15 cellular contexts compared by ENCODE assay signal in the genomic region with DNA sequence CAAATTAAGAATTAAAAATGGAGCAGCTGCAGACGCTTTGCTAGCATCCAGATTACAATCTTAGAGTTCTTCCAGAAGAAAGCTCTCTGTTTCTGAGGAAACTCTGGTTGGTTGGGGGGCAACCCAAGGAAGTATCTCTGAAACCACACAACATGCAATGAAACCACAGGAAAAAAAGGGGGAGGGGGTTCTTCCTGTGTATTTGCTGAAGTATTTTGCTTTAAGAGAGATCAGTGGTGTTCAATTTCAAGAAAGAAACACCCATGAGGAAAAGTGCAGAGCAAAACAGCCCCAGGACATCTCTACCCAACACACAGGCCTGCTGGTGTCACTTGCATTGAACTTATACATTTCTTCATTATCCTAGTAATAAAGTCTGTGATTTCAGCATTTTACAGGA. TPM values are rescaled to one million over a fixed set of nuclear protein-coding genes. Genes with fewer than 3 reads are reported as not detected.
DNase-seq lines count a peak whose midpoint lies in the region; ATAC-seq and TF ChIP-seq lines count a peak whose summit lies in the region.
"Had no signal": no experiment of that assay in that cellular context is flagged by ENCODE, and none has a peak within 500 bp of the region (broad histone marks: within the 10 kb centered on the region; RNA-seq: fewer than 3 reads in every experiment).

No MANE protein-coding gene starts in this region.

- DNase-seq in activated T-cell treated with anti-CD3 and anti-CD28 coated beads, Interleukin-2, amount 50 U/mL, for 4 hours, result no peak
- DNase-seq in activated T-cell treated with anti-CD3 and anti-CD28 coated beads, Interleukin-2, amount 50 U/mL, for 48 hours, result no peak
- DNase-seq in PC-9 (no peak), astrocyte of the spinal cord (ENCODE audit: low read depth, low spot score) (peak; percentile 53), NCI-H2227 (lab: John Stamatoyannopoulos, UW; ENCODE audit: unreplicated experiment) (no peak), right cardiac atrium (no peak)
- no peak for DNase-seq in stimulated activated naive CD8-positive, alpha-beta T cell treated with anti-CD3 and anti-CD28 coated beads, Interleukin-15, Interleukin-2, amounts not matched to agents 100 U/mL and 50 U/mL, for 24 hours
- DNase-seq: caudate nucleus, foreskin melanocyte, MM.1S, retina, T-helper 9 cell, tibial artery had no signal

- 48% methylated on average over 1 of the region's 1 CpG for WGBS in right cardiac atrium

- no TSS peak for BruUV-seq in PC-9 (replicated peaks; lab: Mats Ljungman, UMichigan)

- H3F3A ChIP-seq in PC-9 (ENCODE audit: insufficient read depth, low read depth), result peaks cover 15% of the 10 kb centered on the region

- H3K27me3 Mint-ChIP-seq in activated T-cell treated with anti-CD3 and anti-CD28 coated beads, Interleukin-2, amount 50 U/mL, for 4 hours (ENCODE audit: low read depth), result no peaks in the 10 kb centered on the region

- peaks cover 34% of the 10 kb centered on the region for H3K4me1 Mint-ChIP-seq in activated T-cell treated with anti-CD3 and anti-CD28 coated beads, Interleukin-2, amount 50 U/mL, for 4 hours (ENCODE audit: low read depth)

- H3K4me3 ChIP-seq in PC-9, result no peak overlapping the region
- H3K4me3 ChIP-seq in astrocyte of the spinal cord (ENCODE audit: low read depth, low read length), result no peak overlapping the region
- no peak overlapping the region for H3K4me3 ChIP-seq in right cardiac atrium (ENCODE audit: low read length)
- H3K4me3 ChIP-seq: tibial artery had no signal

- intact Hi-C loops in PC-9 (cut with micrococcal nuclease; ENCODE audit: unreplicated experiment), result no loop called here
- intact Hi-C loops in right cardiac atrium (cut with DNase I), result no loop called here

- H3K27me3 ChIP-seq in PC-9 (ENCODE audit: insufficient read depth, low read depth) (no peaks in the 10 kb centered on the region), right cardiac atrium (ENCODE audit: control insufficient read depth, insufficient read depth) (no peaks in the 10 kb centered on the region)
- H3K27me3 ChIP-seq: tibial artery had no signal

- CTCF ChIA-PET in PC-9 (lab: Charles Lee), result no interaction called here

- no peak for TF ChIP-seq CTCF in PC-9 (conservative IDR thresholded peaks at IDR 0.05)
- TF ChIP-seq CTCF in astrocyte of the spinal cord (IDR thresholded peaks at IDR 0.05; ENCODE audit: low read depth, low read length), result no peak

- peak overlapping the region; percentile 17 for H3K4me3 Mint-ChIP-seq in activated T-cell treated with anti-CD3 and anti-CD28 coated beads, Interleukin-2, amount 50 U/mL, for 4 hours

- POLR2A ChIA-PET in PC-9 (lab: Charles Lee; ENCODE audit: unreplicated experiment), result no interaction called here

- H3K79me2 ChIP-seq in PC-9 (ENCODE audit: low read depth), result 0 out of 2 replicates have a peak, but pooled peaks cover 3% of the 10 kb centered on the region

- in situ Hi-C loops in astrocyte of the spinal cord (cut with HindIII; ENCODE audit: low sequenced_read_pairs), result no loop called here

- H3K4me1 ChIP-seq in PC-9 (replicated peaks; ENCODE audit: insufficient read depth) (peaks cover 30% of the 10 kb centered on the region), right cardiac atrium (ENCODE audit: control insufficient read depth, insufficient read depth, low read length) (no peaks in the 10 kb centered on the region)
- H3K4me1 ChIP-seq: tibial artery had no signal

- no peak overlapping the region for H3K4me2 ChIP-seq in PC-9

- peak; percentile 25 to 32 for ATAC-seq in activated T-cell treated with anti-CD3 and anti-CD28 coated beads, Interleukin-2, amount 50 U/mL, for 4 hours
- ATAC-seq in stimulated activated naive CD8-positive, alpha-beta T cell treated with anti-CD3 and anti-CD28 coated beads, Interleukin-15, Interleukin-2, amounts not matched to agents 100 U/mL and 50 U/mL, for 24 hours, result peak; percentile 9
- ATAC-seq in HG02973 (IDR thresholded peaks at IDR 0.05; ENCODE audit: unreplicated experiment) (no peak), right cardiac atrium (no peak)

- peaks cover 10% of the 10 kb centered on the region for H3K9me3 Mint-ChIP-seq in activated T-cell treated with anti-CD3 and anti-CD28 coated beads, Interleukin-2, amount 50 U/mL, for 4 hours

- H3K36me3 Mint-ChIP-seq in activated T-cell treated with anti-CD3 and anti-CD28 coated beads, Interleukin-2, amount 50 U/mL, for 4 hours (ENCODE audit: insufficient read depth), result no peaks in the 10 kb centered on the region

- no peaks in the 10 kb centered on the region for H4K20me1 ChIP-seq in PC-9 (ENCODE audit: insufficient read depth)

- H3K9me3 ChIP-seq in PC-9 (ENCODE audit: insufficient read depth, low read depth), result no peaks in the 10 kb centered on the region; the same call in 1 of the 2 replicates
- no peaks in the 10 kb centered on the region for H3K9me3 ChIP-seq in right cardiac atrium (ENCODE audit: control insufficient read depth, low read length)
- H3K9me3 ChIP-seq: tibial artery had no signal

- no peaks in the 10 kb centered on the region for H3K9me2 ChIP-seq in PC-9 (ENCODE audit: insufficient read depth)

- no peak overlapping the region for H2AFZ ChIP-seq in PC-9

- no peaks in the 10 kb centered on the region for H3K36me3 ChIP-seq in PC-9 (ENCODE audit: low read depth)
- H3K36me3 ChIP-seq: tibial artery had no signal

- 0 out of 2 replicates have a peak overlapping the region, but pooled peaks have one; percentile 22 for H3K27ac ChIP-seq in PC-9
- no peak overlapping the region for H3K27ac ChIP-seq in right cardiac atrium (ENCODE audit: low read length)
- H3K27ac ChIP-seq: RWPE1, tibial artery had no signal

RNA-seq across cellular contexts. Expression of gene TIAM1, which starts 19.7 kb away (rescaled TPM):
- 100 to 1,000 TPM; 103 to 133 (median 132) TPM for total RNA-seq in activated T-cell treated with anti-CD3 and anti-CD28 coated beads, Interleukin-2, amount 50 U/mL, for 4 hours
- total RNA-seq in PC-9 (2021) (19.7 and 22.5 TPM in 2 replicates), right cardiac atrium (10 to 100 TPM in 1 of 4 donors, 1 to 10 TPM in 3; 6.5 to 13.9 (median 9.0) TPM)
- 3.9 TPM for polyA plus RNA-seq in right cardiac atrium

Comparison
In these comparisons a context has a peak if more than half of its experiments do, and no peak if none do; other contexts are left out.
1. ATAC-seq: peak in activated T-cell treated with anti-CD3 and anti-CD28 coated beads, Interleukin-2, amount 50 U/mL, for 4 hours (2 of 2) and stimulated activated naive CD8-positive, alpha-beta T cell treated with anti-CD3 and anti-CD28 coated beads, Interleukin-15, Interleukin-2, amounts not matched to agents 100 U/mL and 50 U/mL, for 24 hours (single experiment); none in HG02973 (single experiment) and right cardiac atrium (0 of 2).